In genomic region chr3:105835606-105836005, GRCh38 we compare ENCODE assay signal across 13 cellular contexts. TPM values are rescaled to one million over a fixed set of nuclear protein-coding genes. Genes with fewer than 3 reads are reported as not detected.
DNase-seq lines count a peak whose midpoint lies in the region; TF ChIP-seq lines count a peak whose summit lies in the region.
"Had no signal": no experiment of that assay in that cellular context is flagged by ENCODE, and none has a peak within 500 bp of the region (broad histone marks: within the 10 kb centered on the region; RNA-seq: fewer than 3 reads in every experiment).

No MANE protein-coding gene starts in this region.

- H3K4me1 Mint-ChIP-seq in immature natural killer cell = peaks cover 68 to 97% of the 10 kb centered on the region in 2 donors

- no peaks in the 10 kb centered on the region for H3K9me2 ChIP-seq in SU-DHL-6 (replicated peaks; ENCODE audit: insufficient read depth, low read length)

- H3K79me2 ChIP-seq in SU-DHL-6 (ENCODE audit: insufficient read depth, low read length) = peaks cover 84% of the 10 kb centered on the region

- peak overlapping the region; percentile 55 for H3K4me2 ChIP-seq in SU-DHL-6 (ENCODE audit: low read depth, low read length, poor library complexity, severe bottlenecking)

- no peaks in the 10 kb centered on the region for H3K27me3 ChIP-seq in SU-DHL-6 (ENCODE audit: low read length)
- H3K27me3 ChIP-seq: left lung, thyroid gland had no signal

- peaks cover 4% of the 10 kb centered on the region; the same call in 1 of the 2 replicates for H3K36me3 ChIP-seq in SU-DHL-6 (ENCODE audit: low read length)
- H3K36me3 ChIP-seq: left lung, thyroid gland had no signal

- DNase-seq in DMS153 (lab: John Stamatoyannopoulos, UW) (peak; percentile 36), DMS153 treated with DMSO at 0.1 percent for 48 hours (lab: John Stamatoyannopoulos, UW; ENCODE audit: unreplicated experiment) (no peak), DMS 273 (lab: John Stamatoyannopoulos, UW; ENCODE audit: unreplicated experiment) (peak; percentile 39), immature natural killer cell (no peak), NCI-H526 (lab: John Stamatoyannopoulos, UW) (no peak), SW 1271 (lab: John Stamatoyannopoulos, UW) (no peak), NCI-H128 (lab: John Stamatoyannopoulos, UW; ENCODE audit: unreplicated experiment) (no peak)
- DNase-seq: left lung, NCI-H226, thyroid gland had no signal

- H3K36me3 Mint-ChIP-seq in immature natural killer cell = peaks cover 26 to 44% (median 30%) of the 10 kb centered on the region in 3 donors

- peak overlapping the region in 5 of 6 donors; percentile 51 to 91 (median 57) for H3K27ac Mint-ChIP-seq in immature natural killer cell
- H3K27ac Mint-ChIP-seq: progenitor cell of endocrine pancreas had no signal

- no peak for TF ChIP-seq CTCF in SU-DHL-6 (IDR thresholded peaks at IDR 0.05; ENCODE audit: insufficient read depth, low read length, poor library complexity, severe bottlenecking)

- H3F3A ChIP-seq in SU-DHL-6 (ENCODE audit: insufficient read depth) = peaks cover 90% of the 10 kb centered on the region

- H3K9ac ChIP-seq in SU-DHL-6 (ENCODE audit: low read length) = peak overlapping the region; percentile 45

- peak overlapping the region; percentile 40 for H3K4me3 ChIP-seq in SU-DHL-6 (ENCODE audit: insufficient read depth, low read length, poor library complexity, severe bottlenecking)
- H3K4me3 ChIP-seq: left lung, SK-N-MC, thyroid gland had no signal

- no peaks in the 10 kb centered on the region for H3K9me3 Mint-ChIP-seq in immature natural killer cell

- no peaks in the 10 kb centered on the region for H3K27me3 Mint-ChIP-seq in immature natural killer cell (ENCODE audit: low read depth in 3 of 3)
- H3K27me3 Mint-ChIP-seq: progenitor cell of endocrine pancreas had no signal

- peak overlapping the region; percentile 95 for H3K27ac ChIP-seq in SU-DHL-6 (ENCODE audit: low read depth, low read length)
- H3K27ac ChIP-seq: left lung, SK-N-MC had no signal

- no peaks in the 10 kb centered on the region for H3K9me3 ChIP-seq in SU-DHL-6 (ENCODE audit: insufficient read depth, low read length)
- H3K9me3 ChIP-seq: left lung, thyroid gland had no signal

- no peaks in the 10 kb centered on the region for H4K20me1 ChIP-seq in SU-DHL-6 (ENCODE audit: low read depth, low read length)

- no peak overlapping the region for H2AFZ ChIP-seq in SU-DHL-6 (ENCODE audit: low read depth, low read length, severe bottlenecking)

- peak overlapping the region in 2 of 5 donors; percentile 31 to 83 for H3K4me3 Mint-ChIP-seq in immature natural killer cell

RNA-seq across cellular contexts. Expression of gene CBLB, which starts 33.2 kb away (rescaled TPM):
- 10 to 100 TPM; 27.7 to 62.4 (median 31.5) TPM for polyA plus RNA-seq in immature natural killer cell

Comparison
In these comparisons a context has a peak if more than half of its experiments do, and no peak if none do; other contexts are left out.
1. DNase-seq: peak in DMS153 (single experiment) and DMS 273 (single experiment); none in DMS153 treated with DMSO at 0.1 percent for 48 hours (single experiment), immature natural killer cell (0 of 3), NCI-H526 (0 of 2), SW 1271 (0 of 2) and NCI-H128 (single experiment).